ENCODE assay signal across 10 cellular contexts in the genomic region with DNA sequence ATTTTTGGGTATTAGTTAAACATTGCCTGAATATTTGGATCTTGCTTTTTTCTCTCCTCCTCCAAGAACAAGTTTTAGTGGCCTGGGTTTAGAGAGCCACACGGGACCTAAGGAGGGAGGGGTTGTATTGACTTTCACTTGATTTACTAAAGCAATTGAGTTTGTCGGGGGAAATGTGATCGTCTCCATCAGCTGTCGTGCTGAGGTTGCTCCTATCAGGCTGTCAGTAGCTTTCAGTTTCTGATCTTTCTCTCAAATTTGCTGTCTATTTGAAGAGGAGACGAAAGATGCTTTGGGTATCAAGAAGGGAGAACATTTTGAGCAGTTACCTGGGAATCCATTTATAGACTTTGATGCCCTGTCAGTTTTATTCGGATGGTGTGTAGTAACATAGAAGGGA.
DNase-seq lines count a peak whose midpoint lies in the region; ATAC-seq and TF ChIP-seq lines count a peak whose summit lies in the region.
"Had no signal": no experiment of that assay in that cellular context is flagged by ENCODE, and none has a peak within 500 bp of the region (broad histone marks: within the 10 kb centered on the region; RNA-seq: fewer than 3 reads in every experiment).

No MANE protein-coding gene starts in this region.

- H3K4me1 ChIP-seq in HAP-1 (peaks cover 9% of the 10 kb centered on the region), right atrium auricular region (peaks cover 0 to 38% of the 10 kb centered on the region in 2 donors), mucosa of descending colon (ENCODE audit: low read depth) (peaks cover 7% of the 10 kb centered on the region)

- TF ChIP-seq CTCF in GM06990 (IDR thresholded peaks at IDR 0.05; ENCODE audit: insufficient read depth, low read length, poor library complexity, severe bottlenecking) (no peak), coronary artery (IDR thresholded peaks at IDR 0.05) (no peak), right atrium auricular region (IDR thresholded peaks at IDR 0.05) (no peak), mucosa of descending colon (IDR thresholded peaks at IDR 0.05) (no peak)

- H3K9me3 ChIP-seq in HAP-1 (no peaks in the 10 kb centered on the region), right atrium auricular region (no peaks in the 10 kb centered on the region), mucosa of descending colon (no peaks in the 10 kb centered on the region)

- no peak overlapping the region for H3K27ac ChIP-seq in coronary artery
- no peak overlapping the region for H3K27ac ChIP-seq in right atrium auricular region
- H3K27ac ChIP-seq: HL-60 had no signal

- intact Hi-C loops in mucosa of descending colon (cut with DNase I, micrococcal nuclease), result no loop called here

- in situ Hi-C loops in HAP-1 (cut with MboI; ENCODE audit: low sequenced_read_pairs), result no loop called here

- no peaks in the 10 kb centered on the region; the same call in 1 of the 2 replicates for H3K27me3 ChIP-seq in GM06990 (replicated peaks; ENCODE audit: control insufficient read depth, insufficient read depth, low read length)
- no peaks in the 10 kb centered on the region for H3K27me3 ChIP-seq in HAP-1 (ENCODE audit: low read depth)
- no peaks in the 10 kb centered on the region for H3K27me3 ChIP-seq in right atrium auricular region

- no peaks in the 10 kb centered on the region for H3K36me3 ChIP-seq in GM06990 (ENCODE audit: control insufficient read depth, insufficient read depth, low read length)
- H3K36me3 ChIP-seq in HAP-1 (replicated peaks), result no peaks in the 10 kb centered on the region
- H3K36me3 ChIP-seq in right atrium auricular region, result no peaks in the 10 kb centered on the region
- H3K36me3 ChIP-seq in mucosa of descending colon (ENCODE audit: low read depth), result no peaks in the 10 kb centered on the region

- H3K4me3 ChIP-seq in GM06990 (replicated peaks; ENCODE audit: low read depth, low read length) (peak overlapping the region; percentile 43), coronary artery (peak overlapping the region; percentile 20), HAP-1 (no peak overlapping the region), right atrium auricular region (no peak overlapping the region), mucosa of descending colon (no peak overlapping the region)

- ATAC-seq in GM19397 (IDR thresholded peaks at IDR 0.05; ENCODE audit: unreplicated experiment), result peak; percentile 78
- peak; percentile 75 for ATAC-seq in HG03097 (IDR thresholded peaks at IDR 0.05; ENCODE audit: low FRiP score, unreplicated experiment)
- ATAC-seq in mucosa of descending colon, result no peak

- peak; percentile 29 for DNase-seq in GM06990 (ENCODE audit: extremely low read depth, insufficient read length)
- no peak for DNase-seq in coronary artery (ENCODE audit: low spot score)
- DNase-seq in HAP-1 (ENCODE audit: low spot score in 2 of 2), result no peak
- DNase-seq in right atrium auricular region (ENCODE audit: low spot score), result no peak
- DNase-seq in mucosa of descending colon, result no peak
- DNase-seq in NCI-H526 (lab: John Stamatoyannopoulos, UW), result no peak
- DNase-seq: dermis blood vessel endothelial cell had no signal

Comparison
In these comparisons a context has a peak if more than half of its experiments do, and no peak if none do; other contexts are left out.
1. H3K4me3 ChIP-seq: peak in GM06990 (single experiment) and coronary artery (single experiment); none in HAP-1 (single experiment), right atrium auricular region (0 of 2) and mucosa of descending colon (single experiment).